Comparison of ENCODE assay signal across 24 cellular contexts in genomic region chr2:98676742-98677141, GRCh38.
"Had no signal": no experiment of that assay in that cellular context is flagged by ENCODE, and none has a peak within 500 bp of the region (broad histone marks: within the 10 kb centered on the region; RNA-seq: fewer than 3 reads in every experiment).

No MANE protein-coding gene starts in this region.

- H3K27ac Mint-ChIP-seq: activated CD4-positive, alpha-beta T cell treated with anti-CD3 and anti-CD28 coated beads, Interleukin-2, amount 10 ng/mL, durations not matched to agents 7 days and 5 days; activated T-helper 2 cell treated with anti-CD3 and anti-CD28 coated beads, Interferon-gamma antibody, Interleukin-2, Interleukin-4, amounts not matched to agents 10 μg/mL and 5 μg/mL and 100 μg/mL, durations not matched to agents 14 hours and 24 hours and 36 hours; natural killer cell treated with Interleukin-12 subunit alpha and Interleukin-12 subunit beta and Interleukin-15 and Interleukin-18, amount 100 ng/mL, for 72 hours; T-helper 1 cell treated with Interleukin-12 subunit alpha and Interleukin-12 subunit beta and Interleukin-4 antibody, amounts not matched to agents 30 μg/mL and 1 μg/mL, for 36 hours had no signal

- H3K4me1 ChIP-seq: breast epithelium, colonic mucosa, esophagus squamous epithelium, left lung, lower lobe of right lung, spleen, transverse colon had no signal

- H3K4me3 ChIP-seq: breast epithelium, colonic mucosa, esophagus squamous epithelium, left lung, lower lobe of right lung, spleen, transverse colon had no signal

- H3K4me3 Mint-ChIP-seq: activated CD4-positive, alpha-beta T cell treated with anti-CD3 and anti-CD28 coated beads, Interleukin-2, amount 10 ng/mL, durations not matched to agents 7 days and 5 days; natural killer cell treated with Interleukin-12 subunit alpha and Interleukin-12 subunit beta and Interleukin-15 and Interleukin-18, amount 100 ng/mL, for 72 hours; T-helper 1 cell treated with Interleukin-12 subunit alpha and Interleukin-12 subunit beta and Interleukin-4 antibody, amounts not matched to agents 30 μg/mL and 1 μg/mL, for 36 hours had no signal

- H3K36me3 ChIP-seq: breast epithelium, colonic mucosa had no signal

- H3K27me3 ChIP-seq: breast epithelium, colonic mucosa, esophagus squamous epithelium, left lung, spleen, transverse colon had no signal

- H3K27me3 Mint-ChIP-seq: activated CD4-positive, alpha-beta T cell treated with anti-CD3 and anti-CD28 coated beads, Interleukin-2, amount 10 ng/mL, durations not matched to agents 7 days and 5 days; natural killer cell treated with Interleukin-12 subunit alpha and Interleukin-12 subunit beta and Interleukin-15 and Interleukin-18, amount 100 ng/mL, for 72 hours had no signal

- H3K9me3 ChIP-seq: breast epithelium, colonic mucosa, esophagus squamous epithelium, left lung, lower lobe of right lung, transverse colon had no signal

- H3K27ac ChIP-seq: breast epithelium, colonic mucosa, epithelial cell of prostate, esophagus squamous epithelium, left lung, lower lobe of right lung, spleen, transverse colon had no signal

- DNase-seq: activated CD4-positive, alpha-beta T cell treated with anti-CD3 and anti-CD28 coated beads for 1 hour; activated CD4-positive, alpha-beta T cell treated with anti-CD3 and anti-CD28 coated beads, Interleukin-2, amount 10 ng/mL, durations not matched to agents 7 days and 5 days; activated CD8-positive, alpha-beta memory T cell treated with anti-CD3 and anti-CD28 coated beads for 24 hours; amygdala; central memory CD4-positive, alpha-beta T cell; colonic mucosa; effector CD8-positive, alpha-beta T cell; esophagus squamous epithelium; foreskin melanocyte; left lung; lower lobe of right lung; mesenchymal stem cell; posterior cingulate gyrus; right cardiac atrium; spleen; stimulated activated naive CD4-positive, alpha-beta T cell treated with Interleukin-2 at 50 U/mL for 16 hours; T1000; transverse colon had no signal

- H3K9me3 Mint-ChIP-seq: natural killer cell treated with Interleukin-12 subunit alpha and Interleukin-12 subunit beta and Interleukin-15 and Interleukin-18, amount 100 ng/mL, for 72 hours had no signal

- ATAC-seq: left lung; lower lobe of right lung; natural killer cell treated with Interleukin-12 subunit alpha and Interleukin-12 subunit beta and Interleukin-15 and Interleukin-18, amount 100 ng/mL, for 72 hours; right cardiac atrium had no signal

- FAIRE-seq: urothelium cell line had no signal
